In genomic region chr4:38309471-38309870, GRCh38 we compare ENCODE assay signal across 26 cellular contexts.
A peak's percentile ranks its signal among the peaks of the same experiment; 100 is the strongest.
DNase-seq lines count a peak whose midpoint lies in the region; ATAC-seq, FAIRE-seq and TF ChIP-seq lines count a peak whose summit lies in the region.
"Had no signal": no experiment of that assay in that cellular context is flagged by ENCODE, and none has a peak within 500 bp of the region (broad histone marks: within the 10 kb centered on the region; RNA-seq: fewer than 3 reads in every experiment).

No MANE protein-coding gene starts in this region.

- peaks cover 11% of the 10 kb centered on the region for H3K27me3 Mint-ChIP-seq in activated T-cell treated with anti-CD3 and anti-CD28 coated beads, Interleukin-2, amount 50 U/mL, for 24 hours
- no peaks in the 10 kb centered on the region for H3K27me3 Mint-ChIP-seq in memory B cell

- H3K36me3 Mint-ChIP-seq in activated T-cell treated with anti-CD3 and anti-CD28 coated beads, Interleukin-2, amount 50 U/mL, for 24 hours (ENCODE audit: low read depth) = no peaks in the 10 kb centered on the region
- H3K36me3 Mint-ChIP-seq in memory B cell = no peaks in the 10 kb centered on the region

- H3K9ac ChIP-seq in HCT116 (ENCODE audit: low read length) (no peak overlapping the region), GM12878 (ENCODE audit: control insufficient read depth, insufficient read depth, low read length) (no peak overlapping the region; the same call in 1 of the 2 replicates), mesendoderm (ENCODE audit: low read length) (no peak overlapping the region)

- H2BK5ac ChIP-seq in mesendoderm (ENCODE audit: low read length) = no peak overlapping the region

- H3K4me1 Mint-ChIP-seq in activated T-cell treated with anti-CD3 and anti-CD28 coated beads, Interleukin-2, amount 50 U/mL, for 24 hours (ENCODE audit: low read depth) = peaks cover 77% of the 10 kb centered on the region
- peaks cover 25% of the 10 kb centered on the region for H3K4me1 Mint-ChIP-seq in memory B cell

- H3K79me2 ChIP-seq in HCT116 (ENCODE audit: insufficient read depth, low read length) (no peaks in the 10 kb centered on the region), GM12878 (ENCODE audit: control insufficient read depth, insufficient read depth, low read length) (no peaks in the 10 kb centered on the region), mesendoderm (ENCODE audit: control insufficient read depth, insufficient read depth, low read length) (no peaks in the 10 kb centered on the region)

- no peak overlapping the region for H3K23ac ChIP-seq in mesendoderm (ENCODE audit: low read length)

- POLR2A ChIA-PET in HCT116 (lab: Charles Lee) (no interaction called here), GM12878 (lab: Charles Lee) (no interaction called here)

- no peak overlapping the region for H3K4me3 Mint-ChIP-seq in activated T-cell treated with anti-CD3 and anti-CD28 coated beads, Interleukin-2, amount 50 U/mL, for 24 hours
- H3K4me3 Mint-ChIP-seq in memory B cell = no peak overlapping the region

- no peak for TF ChIP-seq EP300 in GM12878 (IDR thresholded peaks at IDR 0.05; ENCODE audit: borderline replicate concordance in 1 of 2, control insufficient read depth in 1 of 2, low read depth in 2 of 2, low read length in 2 of 2)
- TF ChIP-seq EP300 in esophagus muscularis mucosa (IDR thresholded peaks at IDR 0.05) = no peak

- no peak overlapping the region for H2BK120ac ChIP-seq in mesendoderm (ENCODE audit: low read depth, low read length)

- CTCF ChIA-PET in HCT116 (lab: Charles Lee) = interaction anchor here (2.8 kb wide), 1 partner anchor 10 kb away, joined by 13 read pairs; no protein-coding TSS in a partner anchor
- CTCF ChIA-PET in GM12878 (lab: Yijun Ruan, JAX) = interaction anchor here (0.6 to 4.4 kb wide), 9 partner anchors 11 to 366 kb away, joined by 3 to 62 read pairs (median 7); no protein-coding TSS in a partner anchor

- no peak overlapping the region for H3K56ac ChIP-seq in mesendoderm (ENCODE audit: low read length)

- no TSS peak for BruUV-seq in HCT116 (replicated peaks; lab: Mats Ljungman, UMichigan)
- BruUV-seq in GM12878 (replicated peaks; lab: Mats Ljungman, UMichigan) = no TSS peak

- H3K4me2 ChIP-seq in HCT116 (ENCODE audit: low read length) (peak overlapping the region; percentile 41), GM12878 (ENCODE audit: control insufficient read depth, insufficient read depth) (no peak overlapping the region), mesendoderm (ENCODE audit: low read length) (no peak overlapping the region)

- no peak overlapping the region for H3K18ac ChIP-seq in mesendoderm (ENCODE audit: low read length)

- H4K5ac ChIP-seq in mesendoderm (ENCODE audit: low read length) = no peak overlapping the region

- RAD21 ChIA-PET in HCT116 (lab: Charles Lee; ENCODE audit: low non-redundant PET in 1 of 2, low total read pairs in 2 of 2, uncharacterized antibody in 2 of 2, unreplicated experiment in 2 of 2) (no interaction called here), GM12878 (lab: Charles Lee; ENCODE audit: unreplicated experiment) (interaction anchor here (1.1 to 3.5 kb wide), 10 partner anchors 10 to 495 kb away, joined by 3 to 45 read pairs (median 7); partner anchors contain the start of gene TLR1)

- WGBS in GM12878 (ENCODE audit: insufficient coverage, insufficient replicate concordance, low lambda C conversion rate, missing lambda C conversion rate) = 43% methylated on average over 1 of the region's 1 CpG
- no CpG with 5 or more reads among the region's 1 CpG for WGBS in mesendoderm (ENCODE audit: extremely low coverage, insufficient coverage, low lambda C conversion rate)
- WGBS in esophagus muscularis mucosa = 97% methylated on average over 1 of the region's 1 CpG

- FAIRE-seq in GM12878 (lab: Jason Lieb, UNC) = no peak
- FAIRE-seq: A204.1, endometrium, H1 had no signal

- SMC1A ChIA-PET in GM12878 (lab: Charles Lee; ENCODE audit: uncharacterized antibody, unreplicated experiment) = interaction anchor here (0.7 to 4.1 kb wide), 15 partner anchors 10 to 552 kb away, joined by 3 to 45 read pairs (median 6); no protein-coding TSS in a partner anchor

- H4K20me1 ChIP-seq in HCT116 (ENCODE audit: insufficient read depth) = no peaks in the 10 kb centered on the region
- no peaks in the 10 kb centered on the region for H4K20me1 ChIP-seq in GM12878 (ENCODE audit: control insufficient read depth, insufficient read depth)

- H2AK5ac ChIP-seq in mesendoderm (ENCODE audit: low read length) = no peak overlapping the region

- H3K4ac ChIP-seq in mesendoderm (ENCODE audit: low read depth, low read length) = no peak overlapping the region

- no peak overlapping the region for H2BK15ac ChIP-seq in mesendoderm (replicated peaks; ENCODE audit: low read depth)

- H3K27ac ChIP-seq in HCT116 (ENCODE audit: low read depth, low read length) (no peak overlapping the region), GM12878 (ENCODE audit: control insufficient read depth, insufficient read depth) (peak overlapping the region; percentile 77; the same call in 1 of the 2 replicates), mesendoderm (ENCODE audit: low read depth, low read length) (no peak overlapping the region), esophagus muscularis mucosa (replicated peaks in 1 of 4) (no peak overlapping the region)
- H3K27ac ChIP-seq: cardiac muscle cell, WERI-Rb-1 had no signal

- TF ChIP-seq RAD21 in HCT116 (IDR thresholded peaks at IDR 0.05; ENCODE audit: low read depth) = no peak
- no peak for TF ChIP-seq RAD21 in GM12878 (IDR thresholded peaks at IDR 0.05; ENCODE audit: insufficient read depth, low read depth, low read length)

- peak overlapping the region; percentile 93 for H3K27ac Mint-ChIP-seq in activated T-cell treated with anti-CD3 and anti-CD28 coated beads, Interleukin-2, amount 50 U/mL, for 24 hours
- H3K27ac Mint-ChIP-seq in memory B cell = peak overlapping the region; percentile 84

- H3K4me3 ChIP-seq in HCT116 (replicated peaks in 1 of 2; ENCODE audit: low read depth in 1 of 2, low read length in 2 of 2) (no peak overlapping the region), GM12878 (no peak overlapping the region), mesendoderm (ENCODE audit: low read length) (no peak overlapping the region), esophagus muscularis mucosa (no peak overlapping the region)
- H3K4me3 ChIP-seq: cardiac muscle cell, lung, psoas muscle had no signal

- no peak for ATAC-seq in HCT116
- ATAC-seq in GM12878 = no peak
- no peak for ATAC-seq in memory B cell (ENCODE audit: low read depth)
- ATAC-seq: psoas muscle, SK-N-SH treated with all-trans-retinoic acid at 6 μM for 48 hours had no signal

- H3K9me3 Mint-ChIP-seq in activated T-cell treated with anti-CD3 and anti-CD28 coated beads, Interleukin-2, amount 50 U/mL, for 24 hours = peaks cover 4% of the 10 kb centered on the region
- peaks cover 2% of the 10 kb centered on the region for H3K9me3 Mint-ChIP-seq in memory B cell

- DNase-seq in activated T-cell treated with anti-CD3 and anti-CD28 coated beads, Interleukin-2, amount 50 U/mL, for 24 hours = no peak
- no peak for DNase-seq in activated T-cell treated with anti-CD3 and anti-CD28 coated beads for 4 hours
- no peak for DNase-seq in HCT116 (ENCODE audit: low read depth, low spot score)
- DNase-seq in GM12878 (ENCODE audit: low read depth, low spot score) = no peak
- no peak for DNase-seq in memory B cell (ENCODE audit: low spot score in 2 of 2)
- DNase-seq in mesendoderm = no peak
- DNase-seq in esophagus muscularis mucosa (ENCODE audit: extremely low spot score) = no peak
- no peak for DNase-seq in NOMO-1 (lab: John Stamatoyannopoulos, UW; ENCODE audit: unreplicated experiment in 2 of 2)
- DNase-seq: activated CD4-positive, alpha-beta T cell treated with anti-CD3 and anti-CD28 coated beads, Interleukin-2, amount 50 U/mL, for 1 hour; activated effector memory CD4-positive, alpha-beta T cell treated with Interleukin-2 at 50 U/mL for 16 hours; amniotic stem cell; DMS53; GDM1; glutamatergic neuron; KG1; NCI-H146; NCI-H526; psoas muscle; T-helper 9 cell; WERI-Rb-1 had no signal

- no peaks in the 10 kb centered on the region for H3K9me2 ChIP-seq in HCT116 (ENCODE audit: insufficient read depth)

- H3K4me1 ChIP-seq in HCT116 (ENCODE audit: control insufficient read depth in 1 of 2, insufficient read depth in 2 of 2, low read length in 2 of 2) (peaks cover 12 to 24% of the 10 kb centered on the region in 2 experiments), GM12878 (ENCODE audit: control insufficient read depth, insufficient read depth, low read length) (peaks cover 61% of the 10 kb centered on the region), mesendoderm (ENCODE audit: control insufficient read depth, low read depth, low read length) (no peaks in the 10 kb centered on the region), esophagus muscularis mucosa (peaks cover 0 to 5% (median 0%) of the 10 kb centered on the region in 4 donors)

- H2AFZ ChIP-seq in HCT116 (ENCODE audit: low read depth, low read length, poor library complexity, severe bottlenecking) = peak overlapping the region; percentile 50
- H2AFZ ChIP-seq in GM12878 (ENCODE audit: control insufficient read depth, low read depth, low read length) = no peak overlapping the region

- H3K9me3 ChIP-seq in HCT116 (ENCODE audit: control insufficient read depth in 1 of 2, insufficient read depth in 1 of 2, low read depth in 1 of 2, low read length in 2 of 2) (no peaks in the 10 kb centered on the region), GM12878 (replicated peaks; ENCODE audit: control insufficient read depth, insufficient read depth, low read length) (no peaks in the 10 kb centered on the region; the same call in 2 of the 3 replicates), esophagus muscularis mucosa (no peaks in the 10 kb centered on the region)
- H3K9me3 ChIP-seq: psoas muscle had no signal

- no peak for TF ChIP-seq CTCF in HCT116 (IDR thresholded peaks at IDR 0.05 in 2 of 3, conservative IDR thresholded peaks at IDR 0.05 in 1 of 3; ENCODE audit: borderline replicate concordance in 1 of 3, insufficient read depth in 1 of 3, low read depth in 2 of 3, low read length in 2 of 3)
- no peak for TF ChIP-seq CTCF in GM12878 (IDR thresholded peaks at IDR 0.05 in 2 of 3, conservative IDR thresholded peaks at IDR 0.05 in 1 of 3; ENCODE audit: control insufficient read depth in 2 of 3, extremely low read depth in 1 of 3, insufficient read depth in 1 of 3, low read depth in 3 of 3, low read length in 3 of 3)
- no peak for TF ChIP-seq CTCF in esophagus muscularis mucosa (IDR thresholded peaks at IDR 0.05)

- no peaks in the 10 kb centered on the region for H3K79me1 ChIP-seq in mesendoderm (ENCODE audit: low read length)

- intact Hi-C loops in HCT116 (cut with micrococcal nuclease) (no loop called here), GM12878 (cut with micrococcal nuclease; ENCODE audit: unreplicated experiment) (no loop called here), esophagus muscularis mucosa (cut with DNase I) (no loop called here)

- in situ Hi-C loops in GM12878 (cut with MboI) = loop anchor here (25.0 kb wide), 1 partner anchor 553 kb away; the partner anchor contains the start of genes FAM114A1 and TLR6

- H3K27me3 ChIP-seq in HCT116 (ENCODE audit: insufficient read depth, low read length) = no peaks in the 10 kb centered on the region
- H3K27me3 ChIP-seq in GM12878 (replicated peaks in 1 of 2; ENCODE audit: control insufficient read depth in 2 of 2, insufficient read depth in 2 of 2, low read length in 1 of 2) = no peaks in the 10 kb centered on the region
- no peaks in the 10 kb centered on the region for H3K27me3 ChIP-seq in mesendoderm (ENCODE audit: insufficient read depth, low read length, poor library complexity)
- H3K27me3 ChIP-seq in esophagus muscularis mucosa = no peaks in the 10 kb centered on the region
- H3K27me3 ChIP-seq: cardiac muscle cell had no signal

- TF ChIP-seq POLR2A in HCT116 (IDR thresholded peaks at IDR 0.05; ENCODE audit: borderline replicate concordance, extremely low read depth, insufficient read depth, insufficient read length) (no peak), GM12878 (IDR thresholded peaks at IDR 0.05; ENCODE audit: low read depth, low read length) (no peak), esophagus muscularis mucosa (IDR thresholded peaks at IDR 0.05; ENCODE audit: low read depth) (no peak)

- H4K8ac ChIP-seq in mesendoderm (ENCODE audit: low read depth, low read length) = no peak overlapping the region

- H3K36me3 ChIP-seq in HCT116 (ENCODE audit: control insufficient read depth in 1 of 2, insufficient read depth in 2 of 2, low read length in 2 of 2) (no peaks in the 10 kb centered on the region), GM12878 (ENCODE audit: control insufficient read depth in 2 of 2, insufficient read depth in 2 of 2, low read length in 1 of 2) (no peaks in the 10 kb centered on the region), mesendoderm (ENCODE audit: control insufficient read depth, insufficient read depth, low read length) (no peaks in the 10 kb centered on the region), esophagus muscularis mucosa (no peaks in the 10 kb centered on the region)
- H3K36me3 ChIP-seq: cardiac muscle cell, WERI-Rb-1 had no signal
